ENCODE assay signal across 21 cellular contexts in the genomic region with DNA sequence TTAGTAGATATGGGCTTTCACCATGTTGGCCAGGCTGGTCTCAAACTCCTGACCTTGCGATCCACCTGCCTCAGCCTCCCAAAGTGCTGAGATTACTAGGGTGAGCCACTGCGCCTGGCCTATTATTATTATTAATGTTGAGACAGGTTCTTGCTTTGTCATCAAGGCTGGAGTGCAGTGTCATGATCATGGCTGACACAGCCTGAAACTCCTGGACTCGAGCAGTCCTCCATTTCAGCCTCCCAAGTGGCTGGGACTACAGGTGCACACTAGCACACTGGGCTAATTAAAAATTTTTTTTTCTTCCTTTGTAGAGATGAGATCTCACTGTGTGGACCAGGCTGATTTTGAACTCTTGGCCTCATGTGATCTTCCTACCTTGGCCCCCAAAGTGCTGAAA.
"Had no signal": no experiment of that assay in that cellular context is flagged by ENCODE, and none has a peak within 500 bp of the region (broad histone marks: within the 10 kb centered on the region; RNA-seq: fewer than 3 reads in every experiment).

No MANE protein-coding gene starts in this region.

- H3K9ac ChIP-seq: KMS-11 had no signal

- H3K27me3 ChIP-seq: SJSA1 had no signal

- H3K4me2 ChIP-seq: KMS-11 had no signal

- DNase-seq: Kasumi-1, MM.1S, NCI-H1092 treated with DMSO at 0.1 percent for 48 hours, NCI-H1436, NCI-H187, NCI-H2029, NCI-H2081 treated with DMSO at 0.1 percent for 48 hours, NCI-H2171, NCI-H226, NCI-H446, NCI-H510A, NCI-H524 treated with DMSO at 0.1 percent for 48 hours, NCI-H69, NCI-H774, Right ventricle myocardium superior, RPMI8226, SIG-M5 had no signal

- H3K4me3 ChIP-seq: SJSA1, SK-N-MC had no signal

- H3K36me3 ChIP-seq: SJSA1 had no signal

- FAIRE-seq: RCC 7860 had no signal

- H3K9me3 ChIP-seq: SJSA1 had no signal

- H3K27ac ChIP-seq: KMS-11, SJSA1, SK-N-MC had no signal
